Comparison of ENCODE assay signal across 8 cellular contexts in the genomic region with DNA sequence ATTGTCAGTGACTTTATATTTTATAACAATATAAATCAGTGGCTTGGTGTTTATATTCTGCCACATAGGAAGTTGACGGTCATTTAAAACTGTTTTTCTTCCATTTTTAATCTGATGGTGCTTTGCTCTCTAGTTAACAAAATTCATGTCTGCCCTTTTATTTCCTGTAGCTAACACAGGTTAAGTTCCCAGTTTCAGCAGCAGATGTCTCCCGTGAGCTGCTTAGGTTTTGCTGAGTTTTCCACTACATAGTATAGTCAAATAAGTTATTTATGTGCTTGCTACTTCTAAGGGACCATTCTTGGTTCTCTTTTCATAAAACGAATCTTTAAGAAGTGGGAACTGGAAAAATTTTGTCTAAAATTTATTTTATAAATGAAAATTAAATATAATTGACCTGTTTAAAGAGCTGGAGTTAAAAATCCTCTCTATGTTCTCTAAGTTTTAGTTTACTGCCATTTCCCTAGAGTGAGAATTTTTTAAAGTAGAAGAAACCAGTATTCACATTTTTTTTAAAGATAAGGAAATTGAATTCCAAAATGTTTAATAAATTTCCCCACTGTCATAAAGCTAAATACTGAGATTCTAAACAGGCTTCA. TPM values are rescaled to one million over a fixed set of nuclear protein-coding genes. Genes with fewer than 3 reads are reported as not detected.
DNase-seq lines count a peak whose midpoint lies in the region; ATAC-seq, FAIRE-seq and TF ChIP-seq lines count a peak whose summit lies in the region.

No MANE protein-coding gene starts in this region.

- peaks cover 3% of the 10 kb centered on the region for H3K36me3 ChIP-seq in fibroblast of lung (ENCODE audit: control insufficient read depth, insufficient read depth, low read length)
- H3K36me3 ChIP-seq in neural progenitor cell: no peaks in the 10 kb centered on the region
- peaks cover 13 to 14% of the 10 kb centered on the region in 2 donors for H3K36me3 ChIP-seq in thyroid gland

- H3K9me3 ChIP-seq in fibroblast of lung (ENCODE audit: control insufficient read depth, insufficient read depth, low read depth, low read length): no peaks in the 10 kb centered on the region
- no peaks in the 10 kb centered on the region for H3K9me3 ChIP-seq in neural progenitor cell (ENCODE audit: low read depth)
- H3K9me3 ChIP-seq in thyroid gland: no peaks in the 10 kb centered on the region

- DNase-seq in GM12865 (ENCODE audit: low read depth): peak; percentile 73
- peak; percentile 30 for DNase-seq in NOMO-1 treated with dmso at 0.1 percent for 144 hours (lab: John Stamatoyannopoulos, UW; ENCODE audit: unreplicated experiment)
- DNase-seq in activated T-cell treated with anti-CD3 and anti-CD28 coated beads for 48 hours (ENCODE audit: low read depth): peak; percentile 28
- peak; percentile 48 to 85 for DNase-seq in fibroblast of lung (ENCODE audit: low read depth in 2 of 2)
- DNase-seq in neural progenitor cell (ENCODE audit: low spot score): peak; percentile 61
- peak; percentile 48 to 53 for DNase-seq in thyroid gland

- peak; percentile 98 for FAIRE-seq in A204.1 (lab: Jason Lieb, UNC)

- H3K27ac ChIP-seq in fibroblast of lung (ENCODE audit: insufficient read depth, low read length) (peak overlapping the region; percentile 6), neural progenitor cell (no peak overlapping the region), thyroid gland (no peak overlapping the region)

- intact Hi-C loops in thyroid gland (cut with DNase I): loop anchor here (5.0 kb wide), 2 partner anchors 88 to 308 kb away; no protein-coding TSS in a partner anchor

- H3K4me2 ChIP-seq in fibroblast of lung (ENCODE audit: extremely low read depth, insufficient read depth, low read length): no peak overlapping the region
- H3K4me2 ChIP-seq in neural progenitor cell: no peak overlapping the region

- H3F3A ChIP-seq in neural progenitor cell (ENCODE audit: low read depth): peaks cover 10% of the 10 kb centered on the region

- WGBS in thyroid gland, 2 donors: 14 to 19% methylated on average over 3 of the region's 3 CpGs

- no peaks in the 10 kb centered on the region for H3K27me3 Mint-ChIP-seq in neural progenitor cell (ENCODE audit: insufficient read depth, low read depth)

- H3K79me2 ChIP-seq in fibroblast of lung (ENCODE audit: control insufficient read depth, insufficient read depth, low read length): peaks cover 4% of the 10 kb centered on the region
- no peaks in the 10 kb centered on the region for H3K79me2 ChIP-seq in neural progenitor cell (ENCODE audit: low read depth)

- H2AFZ ChIP-seq in fibroblast of lung (ENCODE audit: low read length): no peak overlapping the region
- no peak overlapping the region for H2AFZ ChIP-seq in neural progenitor cell (replicated peaks)

- H3K9ac ChIP-seq in fibroblast of lung (ENCODE audit: insufficient read depth, low read length) (no peak overlapping the region), neural progenitor cell (no peak overlapping the region)

- H3K9me3 Mint-ChIP-seq in neural progenitor cell: no peaks in the 10 kb centered on the region

- no peaks in the 10 kb centered on the region for H4K20me1 ChIP-seq in fibroblast of lung (ENCODE audit: control insufficient read depth, extremely low read depth, insufficient read depth, low read length)
- H4K20me1 ChIP-seq in neural progenitor cell (ENCODE audit: low read depth): peaks cover 3% of the 10 kb centered on the region

- no peaks in the 10 kb centered on the region for H3K4me1 Mint-ChIP-seq in neural progenitor cell

- TF ChIP-seq CTCF in GM12865 (IDR thresholded peaks at IDR 0.05; ENCODE audit: insufficient read depth, low read depth, low read length, missing control alignments) (peak; percentile 77), fibroblast of lung (conservative IDR thresholded peaks at IDR 0.05 in 1 of 2, IDR thresholded peaks at IDR 0.05 in 1 of 2; ENCODE audit: low read depth in 1 of 2, low read length in 2 of 2) (peak; percentile 90 to 91), neural progenitor cell (IDR thresholded peaks at IDR 0.05) (peak; percentile 81), thyroid gland (IDR thresholded peaks at IDR 0.05) (peak; percentile 49 to 90 (median 78))

- H3K27me3 ChIP-seq in fibroblast of lung (ENCODE audit: control insufficient read depth, insufficient read depth, low read length): no peaks in the 10 kb centered on the region
- no peaks in the 10 kb centered on the region for H3K27me3 ChIP-seq in neural progenitor cell
- no peaks in the 10 kb centered on the region for H3K27me3 ChIP-seq in thyroid gland

- peaks cover 8% of the 10 kb centered on the region for H3K4me1 ChIP-seq in fibroblast of lung (ENCODE audit: control insufficient read depth, extremely low read depth, insufficient read depth, low read length)
- H3K4me1 ChIP-seq in neural progenitor cell: no peaks in the 10 kb centered on the region
- no peaks in the 10 kb centered on the region for H3K4me1 ChIP-seq in thyroid gland

- no peak overlapping the region for H3K27ac Mint-ChIP-seq in neural progenitor cell

- no peak overlapping the region for H3K4me3 Mint-ChIP-seq in neural progenitor cell

- peaks cover 17% of the 10 kb centered on the region for H3K36me3 Mint-ChIP-seq in neural progenitor cell

- H3K4me3 ChIP-seq in GM12865 (ENCODE audit: low read depth, low read length) (no peak overlapping the region), fibroblast of lung (replicated peaks in 1 of 4; ENCODE audit: control extremely low read depth in 1 of 4, insufficient read depth in 1 of 4, low read depth in 3 of 4, low read length in 4 of 4) (no peak overlapping the region), neural progenitor cell (no peak overlapping the region), thyroid gland (replicated peaks in 1 of 3) (no peak overlapping the region)

- TF ChIP-seq POLR2A in thyroid gland (IDR thresholded peaks at IDR 0.05): no peak

- peak; percentile 68 for ATAC-seq in HG03095 (IDR thresholded peaks at IDR 0.05; ENCODE audit: unreplicated experiment)

RNA-seq across cellular contexts. Expression of gene HTR2B, which starts 20.6 kb away (rescaled TPM):
- total RNA-seq in fibroblast of lung (31.1 and 92.5 TPM in 2 replicates), neural progenitor cell (ENCODE audit: low replicate concordance) (not detected in 2 replicates), thyroid gland (10 to 100 TPM in 1 of 4 donors, 1 to 10 TPM in 3; 2.3 to 16.8 (median 4.6) TPM)
- 12.6 and 26.0 TPM in 2 replicates for polyA plus RNA-seq in fibroblast of lung
- 6.9 and 15.9 TPM in 2 replicates for polyA plus RNA-seq in fibroblast of lung (2012)
- 5.2 and 5.6 TPM in 2 replicates for polyA minus RNA-seq in fibroblast of lung (ENCODE audit: low replicate concordance)

RNA-seq across cellular contexts. Expression of gene PSMD1, which starts 47.5 kb away (rescaled TPM):
- 92.7 and 125 TPM in 2 replicates for total RNA-seq in fibroblast of lung
- 144 and 169 TPM in 2 replicates for polyA plus RNA-seq in fibroblast of lung
- polyA plus RNA-seq in fibroblast of lung (2012): 107 and 140 TPM in 2 replicates
- 408 and 588 TPM in 2 replicates for polyA minus RNA-seq in fibroblast of lung (ENCODE audit: low replicate concordance)
- total RNA-seq in neural progenitor cell (ENCODE audit: low replicate concordance): 101 and 132 TPM in 2 replicates
- 10 to 100 TPM; 60.2 to 98.7 (median 78.4) TPM for total RNA-seq in thyroid gland
